In the genomic region with DNA sequence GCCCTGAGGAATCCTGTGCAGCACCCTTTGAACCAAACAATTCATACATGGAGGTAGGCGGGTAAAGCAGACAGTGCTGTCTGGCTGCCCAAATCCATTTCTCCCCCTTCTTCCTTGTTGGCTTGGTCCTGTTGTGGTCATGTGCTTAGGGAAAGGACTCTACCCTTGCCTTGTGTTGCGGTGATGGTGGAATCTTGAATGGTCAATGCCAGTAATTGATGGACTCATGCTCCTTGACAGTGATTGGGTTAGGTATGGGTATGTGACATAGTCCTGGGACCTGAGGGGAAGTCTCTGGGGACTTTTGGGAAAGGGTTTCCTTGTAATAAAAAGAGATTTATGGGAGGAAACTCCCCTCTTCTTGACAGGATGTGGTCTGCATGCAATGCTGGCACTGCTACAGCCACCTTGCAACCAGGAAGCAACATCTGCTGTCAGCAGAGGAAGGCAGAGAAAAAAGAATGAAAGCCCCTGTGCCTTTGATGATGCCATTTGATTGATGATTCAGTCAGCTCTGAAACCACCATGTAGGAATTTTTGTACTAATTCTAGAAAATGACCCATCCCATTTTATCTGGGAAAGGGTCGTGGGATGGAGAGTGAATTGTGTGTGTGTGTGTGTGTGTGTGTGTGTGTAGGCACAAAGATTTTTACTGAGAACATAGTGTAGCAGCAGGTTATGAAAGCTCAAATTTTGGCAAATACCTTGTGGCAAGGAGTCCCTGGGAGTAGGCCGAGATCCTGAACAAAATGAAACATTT, we compare ENCODE assay signal across 8 cellular contexts. TPM values are rescaled to one million over a fixed set of nuclear protein-coding genes. Genes with fewer than 3 reads are reported as not detected.
DNase-seq lines count a peak whose midpoint lies in the region; ATAC-seq, FAIRE-seq and TF ChIP-seq lines count a peak whose summit lies in the region.

No MANE protein-coding gene starts in this region.

- CTCF ChIA-PET in mammary epithelial cell (lab: Charles Lee; ENCODE audit: low non-redundant PET) (no interaction called here), MCF 10A (lab: Yijun Ruan, JAX) (interaction anchor here (1.0 kb wide), 1 partner anchor 30 kb away, joined by 3 read pairs; a partner anchor contains a TSS), T-cell (lab: Charles Lee) (interaction anchor here in 1 of 2 donors (0.7 kb wide), 1 partner anchor 33 kb away, joined by 3 read pairs; no protein-coding TSS in a partner anchor)

- no peaks in the 10 kb centered on the region for H3K27me3 ChIP-seq in mammary epithelial cell (ENCODE audit: insufficient read depth, low read length)
- H3K27me3 ChIP-seq in pancreas: no peaks in the 10 kb centered on the region
- H3K27me3 ChIP-seq in stomach: no peaks in the 10 kb centered on the region

- no peak overlapping the region for H3K27ac ChIP-seq in mammary epithelial cell (ENCODE audit: insufficient read depth, low read depth, low read length)
- H3K27ac ChIP-seq in pancreas: no peak overlapping the region
- H3K27ac ChIP-seq in stomach: peak overlapping the region in 1 of 5 donors; percentile 38

- H3K4me3 ChIP-seq in mammary epithelial cell (replicated peaks in 1 of 3; ENCODE audit: insufficient read depth in 1 of 3, low read depth in 2 of 3, low read length in 3 of 3) (no peak overlapping the region), choroid plexus epithelial cell (ENCODE audit: low read depth, low read length) (no peak overlapping the region), pancreas (no peak overlapping the region), stomach (no peak overlapping the region)

- intact Hi-C loops in mammary epithelial cell (cut with micrococcal nuclease): no loop called here
- intact Hi-C loops in MCF 10A (cut with micrococcal nuclease): no loop called here
- intact Hi-C loops in pancreas (cut with DNase I): no loop called here
- intact Hi-C loops in stomach (cut with DNase I; ENCODE audit: low total_unique reads): no loop called here

- TF ChIP-seq EP300 in stomach (IDR thresholded peaks at IDR 0.05): no peak

- dilution Hi-C loops in mammary epithelial cell (cut with HindIII; ENCODE audit: low sequenced_read_pairs): no loop called here

- H3K4me2 ChIP-seq in mammary epithelial cell (ENCODE audit: insufficient read depth, low read depth, low read length): no peak overlapping the region

- no peaks in the 10 kb centered on the region for H4K20me1 ChIP-seq in mammary epithelial cell (ENCODE audit: insufficient read depth, low read length)

- H3K36me3 ChIP-seq in mammary epithelial cell (ENCODE audit: insufficient read depth, low read length): no peaks in the 10 kb centered on the region
- no peaks in the 10 kb centered on the region for H3K36me3 ChIP-seq in pancreas
- no peaks in the 10 kb centered on the region for H3K36me3 ChIP-seq in stomach

- no peaks in the 10 kb centered on the region for H3K79me2 ChIP-seq in mammary epithelial cell (ENCODE audit: insufficient read depth, low read length)

- peaks cover 13% of the 10 kb centered on the region for H3K4me1 Mint-ChIP-seq in MCF 10A (ENCODE audit: insufficient read depth, unreplicated experiment)
- H3K4me1 Mint-ChIP-seq in T-cell: peaks cover 51 to 52% (median 52%) of the 10 kb centered on the region in 3 donors

- peak; percentile 55 to 68 (median 63) for ATAC-seq in T-cell (replicated peaks in 1 of 4)
- ATAC-seq in GM19328 (IDR thresholded peaks at IDR 0.05; ENCODE audit: unreplicated experiment): no peak
- ATAC-seq in pancreas: no peak

- TF ChIP-seq CTCF in mammary epithelial cell (conservative IDR thresholded peaks at IDR 0.05 in 1 of 2, IDR thresholded peaks at IDR 0.05 in 1 of 2; ENCODE audit: extremely low read depth in 1 of 2, insufficient read depth in 1 of 2, low read depth in 1 of 2, low read length in 2 of 2) (no peak), MCF 10A (IDR thresholded peaks at IDR 0.05; ENCODE audit: unreplicated experiment) (no peak), choroid plexus epithelial cell (conservative IDR thresholded peaks at IDR 0.05; ENCODE audit: low read depth, low read length) (no peak), pancreas (IDR thresholded peaks at IDR 0.05) (no peak), stomach (IDR thresholded peaks at IDR 0.05) (no peak)

- H3K9me3 ChIP-seq in mammary epithelial cell (replicated peaks; ENCODE audit: insufficient read depth, low read length) (no peaks in the 10 kb centered on the region), pancreas (no peaks in the 10 kb centered on the region), stomach (no peaks in the 10 kb centered on the region)

- H3K9me3 Mint-ChIP-seq in MCF 10A (ENCODE audit: unreplicated experiment): no peaks in the 10 kb centered on the region
- H3K9me3 Mint-ChIP-seq in T-cell: no peaks in the 10 kb centered on the region

- FAIRE-seq in pancreas (lab: Jason Lieb, UNC): no peak

- H3K4me1 ChIP-seq in mammary epithelial cell (ENCODE audit: insufficient read depth, low read length) (peaks cover 40% of the 10 kb centered on the region), pancreas (no peaks in the 10 kb centered on the region), stomach (no peaks in the 10 kb centered on the region)

- no peak overlapping the region for H2AFZ ChIP-seq in mammary epithelial cell (ENCODE audit: low read depth, low read length)

- H3K36me3 Mint-ChIP-seq in MCF 10A (ENCODE audit: insufficient read depth, unreplicated experiment) (no peaks in the 10 kb centered on the region), T-cell (no peaks in the 10 kb centered on the region)

- peak; percentile 54 for DNase-seq in mammary epithelial cell
- no peak for DNase-seq in MCF 10A (ENCODE audit: unreplicated experiment)
- DNase-seq in T-cell: peak in 33 of 34 experiments; percentile 14 to 68 (median 46)
- DNase-seq in choroid plexus epithelial cell (ENCODE audit: low read depth): peak; percentile 20
- DNase-seq in pancreas: no peak
- no peak for DNase-seq in stomach
- DNase-seq in foreskin melanocyte: no peak

- H3K9ac ChIP-seq in mammary epithelial cell (ENCODE audit: insufficient read depth, low read length): no peak overlapping the region

- BruUV-seq in mammary epithelial cell (replicated peaks; lab: Mats Ljungman, UMichigan): no TSS peak
- no TSS peak for BruUV-seq in MCF 10A (replicated peaks; lab: Mats Ljungman, UMichigan)

- 55% methylated on average over 3 of the region's 4 CpGs for WGBS in mammary epithelial cell (ENCODE audit: low coverage, missing lambda C conversion rate)
- 81 to 84% methylated on average over 4 of the region's 4 CpGs for WGBS in pancreas, 2 donors
- WGBS in stomach, 5 donors: 60 to 82% (median 78%) methylated on average over 3 to 4 of the region's 4 CpGs

- TF ChIP-seq POLR2A in stomach (IDR thresholded peaks at IDR 0.05): no peak

- H3K27ac Mint-ChIP-seq in MCF 10A (ENCODE audit: low read depth, unreplicated experiment) (no peak overlapping the region), T-cell (peak overlapping the region; percentile 89 to 90)

- H3K27me3 Mint-ChIP-seq in MCF 10A (ENCODE audit: insufficient read depth, unreplicated experiment) (peaks cover 17% of the 10 kb centered on the region), T-cell (no peaks in the 10 kb centered on the region)

- POLR2A ChIA-PET in MCF 10A (lab: Yijun Ruan, JAX) (interaction anchor here (1.2 to 1.5 kb wide), 2 partner anchors 30 to 33 kb away, joined by 5 to 7 read pairs; a partner anchor contains a TSS), T-cell (lab: Charles Lee) (interaction anchor here in 1 of 2 donors (1.0 kb wide), 1 partner anchor 30 kb away, joined by 3 read pairs; a partner anchor contains a TSS)

- no peak overlapping the region for H3K4me3 Mint-ChIP-seq in MCF 10A (ENCODE audit: unreplicated experiment)
- H3K4me3 Mint-ChIP-seq in T-cell: peak overlapping the region; percentile 26 to 74 (median 29)

- in situ Hi-C loops in mammary epithelial cell (cut with MboI; ENCODE audit: low sequenced_read_pairs in 2 of 2): no loop called here

RNA-seq across cellular contexts. Expression of a gene that starts 30.0 kb away (rescaled TPM):
- total RNA-seq in mammary epithelial cell: 100 to 1,000 TPM; 169 to 235 TPM
- 76.2 TPM for polyA plus RNA-seq in mammary epithelial cell
- 612 TPM for polyA minus RNA-seq in mammary epithelial cell
- 274 TPM in 2 replicates for total RNA-seq in MCF 10A (2022)
- 100 to 1,000 TPM; 153 to 214 (median 179) TPM for total RNA-seq in T-cell
- total RNA-seq in pancreas: 100 to 1,000 TPM in 1 of 6 donors, 10 to 100 TPM in 5; 73.5 to 116 (median 77.9) TPM
- polyA plus RNA-seq in pancreas: 10 to 100 TPM; 29.8 to 38.6 TPM
- total RNA-seq in stomach: 100 to 1,000 TPM in 4 of 5 donors, 10 to 100 TPM in 1; 74.1 to 124 (median 101) TPM
- 10 to 100 TPM; 16.2 to 27.3 (median 21.4) TPM for polyA plus RNA-seq in stomach

Comparison
In these comparisons a context has a peak if more than half of its experiments do, and no peak if none do; other contexts are left out.
1. DNase-seq: peak in mammary epithelial cell (single experiment), T-cell (33 of 34) and choroid plexus epithelial cell (single experiment); none in MCF 10A (single experiment), pancreas (0 of 6), stomach (single experiment) and foreskin melanocyte (single experiment).
2. ATAC-seq: peak in T-cell (4 of 4); none in GM19328 (single experiment) and pancreas (0 of 4).